In the genomic region with DNA sequence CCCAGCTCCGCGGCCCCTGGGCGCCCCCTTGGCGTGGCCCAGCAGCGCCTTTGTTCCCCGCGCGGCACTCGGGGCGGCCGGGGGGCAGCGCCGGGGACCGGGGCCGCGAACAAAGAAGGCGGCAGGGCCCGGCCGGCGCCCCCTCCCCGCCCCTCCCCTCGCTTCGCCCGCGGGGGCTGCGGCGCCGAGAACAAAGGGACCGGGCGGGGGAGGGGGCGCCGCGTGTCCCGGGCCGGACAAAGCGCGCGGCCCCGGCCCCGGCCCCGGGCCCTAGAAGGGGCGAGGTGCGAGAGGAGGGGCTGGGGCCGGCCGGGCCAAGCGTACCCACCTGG, we compare ENCODE assay signal across 8 cellular contexts. TPM values are rescaled to one million over a fixed set of nuclear protein-coding genes. Genes with fewer than 3 reads are reported as not detected.
DNase-seq lines count a peak whose midpoint lies in the region; ATAC-seq and TF ChIP-seq lines count a peak whose summit lies in the region.

No MANE protein-coding gene starts in this region.

- no peaks in the 10 kb centered on the region for H3K9me3 ChIP-seq in MG63
- no peaks in the 10 kb centered on the region for H3K9me3 ChIP-seq in skeletal muscle tissue (ENCODE audit: control insufficient read depth in 3 of 3, low read length in 3 of 3)

- peak overlapping the region in 1 of 3 donors; percentile 45 for H3K9ac ChIP-seq in skeletal muscle tissue (ENCODE audit: low read depth in 1 of 3, low read length in 3 of 3)

- H3K27me3 ChIP-seq in MG63 (no peaks in the 10 kb centered on the region), skeletal muscle tissue (ENCODE audit: control insufficient read depth in 3 of 3, insufficient read depth in 3 of 3, low read length in 3 of 3) (peaks cover 0 to 4% (median 0%) of the 10 kb centered on the region in 3 donors)

- no peak for TF ChIP-seq CTCF in fibroblast of villous mesenchyme (IDR thresholded peaks at IDR 0.05; ENCODE audit: insufficient read depth, low read depth, low read length)

- no peak overlapping the region for H3K27ac ChIP-seq in skeletal muscle tissue (ENCODE audit: low read depth, low read length)

- DNase-seq in MG63 (no peak), fibroblast of villous mesenchyme (ENCODE audit: low read depth) (no peak), T1000 (lab: John Stamatoyannopoulos, UW) (no peak), globus pallidus (ENCODE audit: low spot score) (no peak)
- no peak for DNase-seq in activated CD4-positive, alpha-beta T cell treated with anti-CD3 and anti-CD28 coated beads, Interleukin-2, amount 50 U/mL, for 1 hour

- H3K36me3 ChIP-seq in MG63 (peaks cover 28% of the 10 kb centered on the region), skeletal muscle tissue (ENCODE audit: control insufficient read depth in 3 of 3, insufficient read depth in 3 of 3, low read length in 3 of 3) (peaks cover 19 to 22% (median 20%) of the 10 kb centered on the region in 3 donors)

- H3K4me1 ChIP-seq in skeletal muscle tissue (ENCODE audit: control insufficient read depth in 3 of 3, insufficient read depth in 3 of 3, low read length in 3 of 3) = peaks cover 13 to 27% (median 22%) of the 10 kb centered on the region in 3 donors

- H3K4me3 ChIP-seq in MG63 (peak overlapping the region; percentile 59), fibroblast of villous mesenchyme (ENCODE audit: low read depth, low read length) (peak overlapping the region; percentile 72), skeletal muscle tissue (ENCODE audit: low read length in 3 of 3) (peak overlapping the region in 2 of 3 donors; percentile 58 to 59)

- ATAC-seq in GM19372 (IDR thresholded peaks at IDR 0.05; ENCODE audit: low read depth, unreplicated experiment) (peak; percentile 19), GM18511 (IDR thresholded peaks at IDR 0.05; ENCODE audit: unreplicated experiment) (no peak)

RNA-seq across cellular contexts. Expression of a gene that starts 0.4 kb away (rescaled TPM):
- total RNA-seq in MG63 (2014; rRNA removed; shearing (Covaris generic); ENCODE audit: low replicate concordance) = 12.6 and 19.1 TPM in 2 replicates
- 30.9 and 32.4 TPM in 2 replicates for total RNA-seq in fibroblast of villous mesenchyme
- 31.8 TPM for total RNA-seq in skeletal muscle tissue

RNA-seq across cellular contexts. Expression of a gene that starts 26.7 kb away (rescaled TPM):
- total RNA-seq in MG63 (2014; rRNA removed; shearing (Covaris generic); ENCODE audit: low replicate concordance) = 0.10 TPM in 1 of 2 replicates, not detected in the other
- 1.3 TPM in 2 replicates for total RNA-seq in fibroblast of villous mesenchyme
- total RNA-seq in skeletal muscle tissue = 1.0 TPM

RNA-seq across cellular contexts. Expression of a gene that starts 26.8 kb away (rescaled TPM):
- not detected in 2 replicates for total RNA-seq in MG63 (2014; rRNA removed; shearing (Covaris generic); ENCODE audit: low replicate concordance)
- total RNA-seq in fibroblast of villous mesenchyme (0.86 and 0.97 TPM in 2 replicates), skeletal muscle tissue (1.0 TPM)

RNA-seq across cellular contexts. Expression of a gene that starts 43.7 kb away (rescaled TPM):
- 88.0 and 98.3 TPM in 2 replicates for total RNA-seq in MG63 (2014; rRNA removed; shearing (Covaris generic); ENCODE audit: low replicate concordance)
- total RNA-seq in fibroblast of villous mesenchyme (67.6 and 95.0 TPM in 2 replicates), skeletal muscle tissue (37.6 TPM)

RNA-seq across cellular contexts. Expression of a gene that starts 58.7 kb away (rescaled TPM):
- 35.8 and 52.2 TPM in 2 replicates for total RNA-seq in MG63 (2014; rRNA removed; shearing (Covaris generic); ENCODE audit: low replicate concordance)
- 58.3 and 76.4 TPM in 2 replicates for total RNA-seq in fibroblast of villous mesenchyme
- total RNA-seq in skeletal muscle tissue = 37.1 TPM
